8 cellular contexts compared by ENCODE assay signal in the genomic region with DNA sequence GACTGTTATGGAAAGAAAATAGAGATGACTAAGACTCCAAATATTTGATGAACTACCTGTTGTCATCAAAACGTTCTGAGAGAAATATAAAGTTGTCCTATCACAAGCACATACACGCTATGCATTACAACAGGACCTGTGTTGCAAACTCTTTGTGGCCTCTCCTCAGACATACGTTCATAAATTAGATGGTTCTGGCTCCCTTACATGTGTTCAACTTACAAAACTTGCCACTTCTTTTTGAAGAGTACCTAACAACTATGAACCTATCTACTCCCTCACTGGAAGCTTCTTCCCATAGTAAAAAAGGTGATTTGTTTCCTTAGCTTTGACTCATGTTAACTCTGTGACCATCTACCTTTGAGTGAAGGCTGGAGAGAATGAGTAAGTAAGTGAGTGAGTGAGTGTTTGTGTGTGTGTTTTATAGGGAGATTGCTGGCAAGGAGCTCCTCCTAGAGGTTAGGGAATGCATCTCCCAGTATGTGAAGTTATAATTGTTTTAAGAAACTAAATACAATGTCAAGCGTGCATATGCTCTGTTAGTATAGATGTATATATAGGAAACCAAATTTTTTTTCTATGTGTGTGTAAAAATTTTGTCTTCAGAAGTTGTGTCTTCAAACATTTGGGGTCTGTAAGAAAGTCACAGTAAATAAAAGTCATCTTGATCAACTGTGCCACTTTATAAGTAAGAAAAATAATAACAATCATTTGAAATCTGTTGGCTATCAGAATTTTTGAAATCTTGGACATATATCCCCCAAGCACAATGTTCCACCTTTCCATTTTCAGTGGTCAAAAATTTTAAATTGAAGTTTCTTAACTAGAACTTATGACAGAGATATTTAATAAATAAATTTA.
DNase-seq lines count a peak whose midpoint lies in the region; ATAC-seq and TF ChIP-seq lines count a peak whose summit lies in the region.

No MANE protein-coding gene starts in this region.

- H3K27me3 ChIP-seq in breast epithelium (no peaks in the 10 kb centered on the region), uterus (no peaks in the 10 kb centered on the region)

- ATAC-seq in activated T-cell treated with anti-CD3 and anti-CD28 coated beads, Interleukin-2, amount 50 U/mL, for 4 hours: peak; percentile 43 to 67
- ATAC-seq in HG02870 (IDR thresholded peaks at IDR 0.05; ENCODE audit: unreplicated experiment): peak; percentile 74

- H3K27ac ChIP-seq in breast epithelium: no peak overlapping the region
- no peak overlapping the region for H3K27ac ChIP-seq in uterus

- H3K4me1 Mint-ChIP-seq in activated T-cell treated with anti-CD3 and anti-CD28 coated beads, Interleukin-2, amount 50 U/mL, for 4 hours (ENCODE audit: low read depth): no peaks in the 10 kb centered on the region
- no peaks in the 10 kb centered on the region for H3K4me1 Mint-ChIP-seq in activated T-cell treated with anti-CD3 and anti-CD28 coated beads, Interleukin-2, amount 50 U/mL, for 24 hours (ENCODE audit: low read depth)
- H3K4me1 Mint-ChIP-seq in activated CD4-positive, alpha-beta memory T cell treated with anti-CD3 and anti-CD28 coated beads, Interleukin-2, amount 10 ng/mL, durations not matched to agents 7 days and 5 days: peaks cover 2% of the 10 kb centered on the region

- TF ChIP-seq CTCF in breast epithelium (IDR thresholded peaks at IDR 0.05) (peak in 2 of 3 donors; percentile 68 to 75), uterus (IDR thresholded peaks at IDR 0.05) (peak; percentile 41 to 55 (median 49))

- H3K9me3 Mint-ChIP-seq in activated T-cell treated with anti-CD3 and anti-CD28 coated beads, Interleukin-2, amount 50 U/mL, for 4 hours: no peaks in the 10 kb centered on the region
- no peaks in the 10 kb centered on the region for H3K9me3 Mint-ChIP-seq in activated T-cell treated with anti-CD3 and anti-CD28 coated beads, Interleukin-2, amount 50 U/mL, for 24 hours
- no peaks in the 10 kb centered on the region for H3K9me3 Mint-ChIP-seq in activated CD4-positive, alpha-beta memory T cell treated with anti-CD3 and anti-CD28 coated beads, Interleukin-2, amount 10 ng/mL, durations not matched to agents 7 days and 5 days

- H3K4me3 ChIP-seq in breast epithelium: no peak overlapping the region
- H3K4me3 ChIP-seq in uterus: no peak overlapping the region

- H3K4me3 Mint-ChIP-seq in activated T-cell treated with anti-CD3 and anti-CD28 coated beads, Interleukin-2, amount 50 U/mL, for 4 hours: no peak overlapping the region
- no peak overlapping the region for H3K4me3 Mint-ChIP-seq in activated T-cell treated with anti-CD3 and anti-CD28 coated beads, Interleukin-2, amount 50 U/mL, for 24 hours
- no peak overlapping the region for H3K4me3 Mint-ChIP-seq in activated CD4-positive, alpha-beta memory T cell treated with anti-CD3 and anti-CD28 coated beads, Interleukin-2, amount 10 ng/mL, durations not matched to agents 7 days and 5 days

- H3K4me1 ChIP-seq in breast epithelium: no peaks in the 10 kb centered on the region
- no peaks in the 10 kb centered on the region for H3K4me1 ChIP-seq in uterus

- no peaks in the 10 kb centered on the region for H3K36me3 Mint-ChIP-seq in activated T-cell treated with anti-CD3 and anti-CD28 coated beads, Interleukin-2, amount 50 U/mL, for 4 hours (ENCODE audit: insufficient read depth)
- no peaks in the 10 kb centered on the region for H3K36me3 Mint-ChIP-seq in activated T-cell treated with anti-CD3 and anti-CD28 coated beads, Interleukin-2, amount 50 U/mL, for 24 hours (ENCODE audit: low read depth)
- no peaks in the 10 kb centered on the region for H3K36me3 Mint-ChIP-seq in activated CD4-positive, alpha-beta memory T cell treated with anti-CD3 and anti-CD28 coated beads, Interleukin-2, amount 10 ng/mL, durations not matched to agents 7 days and 5 days (ENCODE audit: low read depth)

- POLR2A ChIA-PET in activated CD4-positive, alpha-beta memory T cell treated with anti-CD3 and anti-CD28 coated beads, Interleukin-2, amount 10 ng/mL, durations not matched to agents 7 days and 5 days (lab: Charles Lee): no interaction called here

- CTCF ChIA-PET in activated CD4-positive, alpha-beta memory T cell treated with anti-CD3 and anti-CD28 coated beads, Interleukin-2, amount 10 ng/mL, durations not matched to agents 7 days and 5 days (lab: Charles Lee): no interaction called here

- H3K9me3 ChIP-seq in breast epithelium (no peaks in the 10 kb centered on the region), uterus (no peaks in the 10 kb centered on the region)

- no peaks in the 10 kb centered on the region for H3K36me3 ChIP-seq in breast epithelium
- H3K36me3 ChIP-seq in uterus: no peaks in the 10 kb centered on the region

- intact Hi-C loops in breast epithelium (cut with DNase I; ENCODE audit: low total_unique reads): no loop called here
- intact Hi-C loops in uterus (cut with DNase I; ENCODE audit: low total_unique reads): no loop called here

- no peaks in the 10 kb centered on the region for H3K27me3 Mint-ChIP-seq in activated T-cell treated with anti-CD3 and anti-CD28 coated beads, Interleukin-2, amount 50 U/mL, for 4 hours (ENCODE audit: low read depth)
- peaks cover 15% of the 10 kb centered on the region for H3K27me3 Mint-ChIP-seq in activated T-cell treated with anti-CD3 and anti-CD28 coated beads, Interleukin-2, amount 50 U/mL, for 24 hours
- no peaks in the 10 kb centered on the region for H3K27me3 Mint-ChIP-seq in activated CD4-positive, alpha-beta memory T cell treated with anti-CD3 and anti-CD28 coated beads, Interleukin-2, amount 10 ng/mL, durations not matched to agents 7 days and 5 days

- H3K27ac Mint-ChIP-seq in activated T-cell treated with anti-CD3 and anti-CD28 coated beads, Interleukin-2, amount 50 U/mL, for 24 hours: no peak overlapping the region
- no peak overlapping the region for H3K27ac Mint-ChIP-seq in activated CD4-positive, alpha-beta memory T cell treated with anti-CD3 and anti-CD28 coated beads, Interleukin-2, amount 10 ng/mL, durations not matched to agents 7 days and 5 days

- TF ChIP-seq POLR2A in breast epithelium (IDR thresholded peaks at IDR 0.05) (no peak), uterus (IDR thresholded peaks at IDR 0.05) (no peak)

- DNase-seq in activated T-cell treated with anti-CD3 and anti-CD28 coated beads, Interleukin-2, amount 50 U/mL, for 4 hours: no peak
- DNase-seq in activated T-cell treated with anti-CD3 and anti-CD28 coated beads, Interleukin-2, amount 50 U/mL, for 24 hours: no peak
- DNase-seq in NCI-H526 treated with DMSO at 0.1 percent for 48 hours (lab: John Stamatoyannopoulos, UW) (peak; percentile 29), breast epithelium (ENCODE audit: low spot score in 2 of 2) (no peak), left kidney (ENCODE audit: low read depth, low spot score) (peak; percentile 83), uterus (no peak)
- DNase-seq in activated CD4-positive, alpha-beta memory T cell treated with anti-CD3 and anti-CD28 coated beads, Interleukin-2, amount 10 ng/mL, durations not matched to agents 7 days and 5 days: no peak

Comparison
In these comparisons a context has a peak if more than half of its experiments do, and no peak if none do; other contexts are left out.
1. DNase-seq: peak in NCI-H526 treated with DMSO at 0.1 percent for 48 hours (single experiment) and left kidney (single experiment); none in activated T-cell treated with anti-CD3 and anti-CD28 coated beads, Interleukin-2, amount 50 U/mL, for 4 hours (single experiment), activated T-cell treated with anti-CD3 and anti-CD28 coated beads, Interleukin-2, amount 50 U/mL, for 24 hours (single experiment), breast epithelium (0 of 2), uterus (0 of 2) and activated CD4-positive, alpha-beta memory T cell treated with anti-CD3 and anti-CD28 coated beads, Interleukin-2, amount 10 ng/mL, durations not matched to agents 7 days and 5 days (single experiment).